6 cellular contexts compared by ENCODE assay signal in genomic region chr3:50627407-50628051, GRCh38. TPM values are rescaled to one million over a fixed set of nuclear protein-coding genes. Genes with fewer than 3 reads are reported as not detected.
DNase-seq lines count a peak whose midpoint lies in the region; ATAC-seq and TF ChIP-seq lines count a peak whose summit lies in the region.

No MANE protein-coding gene starts in this region.

- peaks cover 97% of the 10 kb centered on the region for H3K4me1 Mint-ChIP-seq in activated CD4-positive, alpha-beta T cell treated with anti-CD3 and anti-CD28 coated beads for 36 hours
- peaks cover 38% of the 10 kb centered on the region for H3K4me1 Mint-ChIP-seq in WTC11

- TF ChIP-seq CTCF in WTC11 (IDR thresholded peaks at IDR 0.05), result no peak

- H3K27me3 Mint-ChIP-seq in activated CD4-positive, alpha-beta T cell treated with anti-CD3 and anti-CD28 coated beads for 36 hours, result no peaks in the 10 kb centered on the region
- no peaks in the 10 kb centered on the region for H3K27me3 Mint-ChIP-seq in WTC11 (ENCODE audit: low read depth)

- intact Hi-C loops in activated CD4-positive, alpha-beta T cell treated with anti-CD3 and anti-CD28 coated beads for 36 hours (cut with DNase I, micrococcal nuclease), result no loop called here

- no peak overlapping the region for H3K4me3 Mint-ChIP-seq in activated CD4-positive, alpha-beta T cell treated with anti-CD3 and anti-CD28 coated beads for 36 hours
- H3K4me3 Mint-ChIP-seq in WTC11, result no peak overlapping the region

- POLR2A ChIA-PET in activated CD4-positive, alpha-beta T cell treated with anti-CD3 and anti-CD28 coated beads for 36 hours (lab: Charles Lee), result no interaction called here
- POLR2A ChIA-PET in WTC11 (lab: Charles Lee), result interaction anchor here (0.6 to 1.6 kb wide), 3 partner anchors 9 to 59 kb away, joined by 3 to 5 read pairs (median 4); no protein-coding TSS in a partner anchor

- peaks cover 62% of the 10 kb centered on the region for H3K36me3 Mint-ChIP-seq in activated CD4-positive, alpha-beta T cell treated with anti-CD3 and anti-CD28 coated beads for 36 hours (ENCODE audit: low read depth)
- peaks cover 3% of the 10 kb centered on the region; the same call in 1 of the 2 replicates for H3K36me3 Mint-ChIP-seq in WTC11

- peak overlapping the region; percentile 77 for H3K27ac Mint-ChIP-seq in activated CD4-positive, alpha-beta T cell treated with anti-CD3 and anti-CD28 coated beads for 36 hours
- no peak overlapping the region for H3K27ac Mint-ChIP-seq in WTC11

- no peaks in the 10 kb centered on the region for H3K9me3 Mint-ChIP-seq in activated CD4-positive, alpha-beta T cell treated with anti-CD3 and anti-CD28 coated beads for 36 hours (ENCODE audit: low read depth)
- no peaks in the 10 kb centered on the region for H3K9me3 Mint-ChIP-seq in WTC11

- DNase-seq in activated CD4-positive, alpha-beta T cell treated with anti-CD3 and anti-CD28 coated beads for 36 hours, result peak; percentile 59
- no peak for DNase-seq in activated CD4-positive, alpha-beta T cell treated with anti-CD3 and anti-CD28 coated beads, Interleukin-2, amount 50 U/mL, for 1 hour
- DNase-seq in WTC11 (ENCODE audit: low spot score), result peak; percentile 66
- DNase-seq in left lobe of liver (ENCODE audit: low spot score), result no peak
- no peak for DNase-seq in NCI-H774 (lab: John Stamatoyannopoulos, UW)

- CTCF ChIA-PET in activated CD4-positive, alpha-beta T cell treated with anti-CD3 and anti-CD28 coated beads for 36 hours (lab: Charles Lee), result interaction anchor here (0.7 to 6.7 kb wide), 9 partner anchors 8 to 1524 kb away, joined by 3 to 41 read pairs (median 4); partner anchors contain the start of genes C3orf18 and MAPKAPK3
- CTCF ChIA-PET in WTC11 (lab: Charles Lee), result interaction anchor here (0.8 to 8.6 kb wide), 16 partner anchors 9 to 744 kb away, joined by 3 to 110 read pairs (median 3); partner anchors contain the start of genes C3orf18, CISH and MAPKAPK3

- peak; percentile 42 for ATAC-seq in activated CD4-positive, alpha-beta T cell treated with anti-CD3 and anti-CD28 coated beads for 36 hours
- ATAC-seq in WTC11, result peak; percentile 93
- ATAC-seq in left lobe of liver, result peak; percentile 31
- no peak for ATAC-seq in HG03095 (IDR thresholded peaks at IDR 0.05; ENCODE audit: unreplicated experiment)

TF ChIP-seq in WTC11, 78 proteins besides CTCF, POLR2A, EP300 and RAD21:
- TF ChIP-seq SOX15 (CRISPR knock-in tag; IDR thresholded peaks at IDR 0.05) (no peak), ZNF263 (CRISPR knock-in tag; IDR thresholded peaks at IDR 0.05; ENCODE audit: low read depth) (peak; percentile 84; the same call in 1 of the 2 replicates)

RNA-seq across cellular contexts. Expression of gene MAPKAPK3, which starts 10.6 kb away (rescaled TPM):
- 100 to 1,000 TPM; 178 to 218 TPM for total RNA-seq in activated CD4-positive, alpha-beta T cell treated with anti-CD3 and anti-CD28 coated beads for 36 hours
- total RNA-seq in WTC11 (2021) (52.7 to 60.2 TPM (median 54.4 TPM) in 3 replicates), left lobe of liver (16.1 TPM)

RNA-seq across cellular contexts. Expression of gene CISH, which starts 16.0 kb away (rescaled TPM):
- 100 to 1,000 TPM; 265 to 269 TPM for total RNA-seq in activated CD4-positive, alpha-beta T cell treated with anti-CD3 and anti-CD28 coated beads for 36 hours
- total RNA-seq in WTC11 (2021) (1.8 to 2.4 TPM (median 1.9 TPM) in 3 replicates), left lobe of liver (8.5 TPM)

RNA-seq across cellular contexts. Expression of gene DOCK3, which starts 47.2 kb away (rescaled TPM):
- 1 to 10 TPM; 2.5 to 2.6 TPM for total RNA-seq in activated CD4-positive, alpha-beta T cell treated with anti-CD3 and anti-CD28 coated beads for 36 hours
- total RNA-seq in WTC11 (2021), result 5.2 to 5.6 TPM (median 5.5 TPM) in 3 replicates
- not detected for total RNA-seq in left lobe of liver

RNA-seq across cellular contexts. Expression of gene HEMK1, which starts 58.2 kb away (rescaled TPM):
- 10 to 100 TPM; 61.6 to 77.7 TPM for total RNA-seq in activated CD4-positive, alpha-beta T cell treated with anti-CD3 and anti-CD28 coated beads for 36 hours
- 15.2 to 20.9 TPM (median 15.8 TPM) in 3 replicates for total RNA-seq in WTC11 (2021)
- 16.8 TPM for total RNA-seq in left lobe of liver

RNA-seq across cellular contexts. Expression of gene C3orf18, which starts 60.0 kb away (rescaled TPM):
- total RNA-seq in activated CD4-positive, alpha-beta T cell treated with anti-CD3 and anti-CD28 coated beads for 36 hours, result 10 to 100 TPM; 31.7 to 31.9 TPM
- total RNA-seq in WTC11 (2021) (11.5 to 14.0 TPM (median 12.1 TPM) in 3 replicates), left lobe of liver (3.0 TPM)

Comparison
In these comparisons a context has a peak if more than half of its experiments do, and no peak if none do; other contexts are left out.
1. DNase-seq: peak in activated CD4-positive, alpha-beta T cell treated with anti-CD3 and anti-CD28 coated beads for 36 hours (single experiment) and WTC11 (single experiment); none in activated CD4-positive, alpha-beta T cell treated with anti-CD3 and anti-CD28 coated beads, Interleukin-2, amount 50 U/mL, for 1 hour (single experiment), left lobe of liver (single experiment) and NCI-H774 (single experiment).
2. RNA of gene CISH, which starts 16.0 kb away (total RNA-seq): 265 to 269 TPM in activated CD4-positive, alpha-beta T cell treated with anti-CD3 and anti-CD28 coated beads for 36 hours; 8.5 TPM in left lobe of liver (single experiment) and 1.8 to 2.4 TPM in WTC11; every median in the first group is over 10 times any median in the second.